Comparison of ENCODE assay signal across 1 cellular context in the genomic region with DNA sequence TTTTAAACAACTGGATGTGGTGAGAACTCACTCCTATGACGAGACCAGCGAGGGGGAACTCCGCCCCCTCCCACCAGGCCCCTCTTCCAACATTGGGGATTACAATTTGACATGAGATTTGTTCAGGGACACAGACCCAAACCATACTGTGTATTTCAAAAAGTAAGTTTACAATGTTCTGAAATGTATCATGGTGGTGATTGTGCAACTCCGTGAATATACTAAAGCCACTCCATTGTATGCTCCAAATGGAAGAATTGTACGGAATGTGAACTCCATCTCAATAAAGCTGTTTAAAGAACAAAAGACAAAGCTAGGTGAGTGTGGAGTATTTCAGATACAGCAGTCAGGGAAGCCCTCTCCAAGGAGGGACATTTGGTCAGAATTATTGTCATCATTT.
TF ChIP-seq lines count a peak whose summit lies in the region.

No MANE protein-coding gene starts in this region.

TF ChIP-seq in K562, 482 proteins besides CTCF, POLR2A, EP300 and RAD21 (continued from another document):
- no peak for TF ChIP-seq POU5F1 (IDR thresholded peaks at IDR 0.05; ENCODE audit: borderline replicate concordance, low read depth, low read length, partially characterized antibody)
- TF ChIP-seq CEBPB (tag; IDR thresholded peaks at IDR 0.05) = peak; percentile 75
- TF ChIP-seq CEBPG (CRISPR knock-in tag; IDR thresholded peaks at IDR 0.05) = no peak
- TF ChIP-seq CEBPG (tag; conservative IDR thresholded peaks at IDR 0.05 in 1 of 2, IDR thresholded peaks at IDR 0.05 in 1 of 2) = 0 out of 4 replicates have a peak, but pooled peaks of 1 of the 2 experiments have one; percentile 13
